In the genomic region with DNA sequence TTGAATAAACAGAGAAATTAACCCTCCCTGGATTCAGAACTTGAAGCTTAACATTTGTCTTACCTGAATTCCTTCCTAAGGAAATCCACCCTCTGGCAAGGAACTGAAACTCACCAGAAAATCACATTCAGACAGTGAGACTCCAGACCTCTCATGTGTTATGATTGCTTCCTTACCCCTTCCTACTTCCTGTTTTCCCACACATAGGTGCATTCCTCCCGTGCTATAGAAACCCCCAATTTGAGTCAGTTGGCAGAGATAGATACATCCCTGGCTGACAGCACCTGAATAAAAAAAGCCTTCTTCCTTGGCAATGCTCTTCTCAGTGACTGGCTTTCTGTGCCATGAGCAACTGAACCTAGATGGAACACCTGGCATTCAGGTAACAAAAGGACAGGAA, we compare ENCODE assay signal across 18 cellular contexts.
DNase-seq lines count a peak whose midpoint lies in the region; ATAC-seq, FAIRE-seq and TF ChIP-seq lines count a peak whose summit lies in the region.
"Had no signal": no experiment of that assay in that cellular context is flagged by ENCODE, and none has a peak within 500 bp of the region (broad histone marks: within the 10 kb centered on the region; RNA-seq: fewer than 3 reads in every experiment).

No MANE protein-coding gene starts in this region.

- intact Hi-C loops in mammary epithelial cell (cut with micrococcal nuclease) (no loop called here), MCF 10A (cut with micrococcal nuclease) (no loop called here)

- TF ChIP-seq CTCF in mammary epithelial cell (conservative IDR thresholded peaks at IDR 0.05 in 1 of 2, IDR thresholded peaks at IDR 0.05 in 1 of 2; ENCODE audit: extremely low read depth in 1 of 2, insufficient read depth in 1 of 2, low read depth in 1 of 2, low read length in 2 of 2) (no peak), MCF 10A (IDR thresholded peaks at IDR 0.05; ENCODE audit: unreplicated experiment) (no peak), bronchial epithelial cell (IDR thresholded peaks at IDR 0.05; ENCODE audit: insufficient read depth, low read length, severe bottlenecking) (no peak), endodermal cell (conservative IDR thresholded peaks at IDR 0.05) (no peak)

- CTCF ChIA-PET in mammary epithelial cell (lab: Charles Lee; ENCODE audit: low non-redundant PET): no interaction called here
- CTCF ChIA-PET in MCF 10A (lab: Yijun Ruan, JAX): interaction anchor here (0.6 to 0.8 kb wide), 2 partner anchors 18 to 77 kb away, joined by 3 to 5 read pairs; no protein-coding TSS in a partner anchor

- H3K4me1 ChIP-seq in mammary epithelial cell (ENCODE audit: insufficient read depth, low read length) (no peaks in the 10 kb centered on the region), endodermal cell (ENCODE audit: control insufficient read depth, insufficient read depth, low read length) (no peaks in the 10 kb centered on the region)
- H3K4me1 ChIP-seq: SJSA1 had no signal

- H2AFZ ChIP-seq in mammary epithelial cell (ENCODE audit: low read depth, low read length): peak overlapping the region; percentile 34

- peak; percentile 72 for ATAC-seq in HG02610 (IDR thresholded peaks at IDR 0.05; ENCODE audit: unreplicated experiment)
- ATAC-seq: HCT116, Right ventricle myocardium inferior had no signal

- H3K4me1 Mint-ChIP-seq in MCF 10A (ENCODE audit: insufficient read depth, unreplicated experiment) (no peaks in the 10 kb centered on the region), endodermal cell (no peaks in the 10 kb centered on the region)
- H3K4me1 Mint-ChIP-seq: CD4-positive, CD25-positive, alpha-beta regulatory T cell had no signal

- no peaks in the 10 kb centered on the region for H3K36me3 ChIP-seq in mammary epithelial cell (ENCODE audit: insufficient read depth, low read length)
- H3K36me3 ChIP-seq in bronchial epithelial cell (ENCODE audit: control insufficient read depth, insufficient read depth, low read length): no peaks in the 10 kb centered on the region
- no peaks in the 10 kb centered on the region for H3K36me3 ChIP-seq in endodermal cell (ENCODE audit: control insufficient read depth, insufficient read depth, low read length)
- H3K36me3 ChIP-seq: SJSA1 had no signal

- no peak overlapping the region for H3K4me3 Mint-ChIP-seq in MCF 10A (ENCODE audit: unreplicated experiment)
- H3K4me3 Mint-ChIP-seq in endodermal cell: no peak overlapping the region
- H3K4me3 Mint-ChIP-seq: CD4-positive, CD25-positive, alpha-beta regulatory T cell had no signal

- 9% methylated on average over 1 of the region's 1 CpG for WGBS in mammary epithelial cell (ENCODE audit: low coverage, missing lambda C conversion rate)
- WGBS in endodermal cell (ENCODE audit: insufficient coverage in 1 of 2, insufficient read length in 1 of 2), 2 experiments: 33 to 82% methylated on average over 1 of the region's 1 CpG

- in situ Hi-C loops in mammary epithelial cell (cut with MboI; ENCODE audit: low sequenced_read_pairs in 2 of 2): no loop called here

- DNase-seq in mammary epithelial cell (no peak), MCF 10A (ENCODE audit: unreplicated experiment) (no peak), bronchial epithelial cell (ENCODE audit: low read depth) (peak; percentile 6), HTR-8/SVneo (ENCODE audit: insufficient read length, low spot score) (no peak), endodermal cell (no peak), NOMO-1 treated with dmso at 0.1 percent for 144 hours (lab: John Stamatoyannopoulos, UW; ENCODE audit: unreplicated experiment) (no peak)
- DNase-seq: CD4-positive, CD25-positive, alpha-beta regulatory T cell; DMS79 treated with DMSO at 0.1 percent for 48 hours; NCI-H1092; NCI-H1694 treated with DMSO at 0.1 percent for 48 hours; NCI-H2081 treated with DMSO at 0.1 percent for 48 hours; NCI-H69; OCI-M1 had no signal

- FAIRE-seq in bronchial epithelial cell (lab: Jason Lieb, UNC) (no peak), HTR-8/SVneo (lab: Jason Lieb, UNC) (no peak)
- FAIRE-seq: RCC 7860 had no signal

- H3K27me3 ChIP-seq in mammary epithelial cell (ENCODE audit: insufficient read depth, low read length) (no peaks in the 10 kb centered on the region), bronchial epithelial cell (ENCODE audit: control insufficient read depth, insufficient read depth, low read length) (no peaks in the 10 kb centered on the region), endodermal cell (ENCODE audit: control insufficient read depth, insufficient read depth, low read length, poor library complexity, severe bottlenecking) (no peaks in the 10 kb centered on the region)

- no peaks in the 10 kb centered on the region for H3K79me2 ChIP-seq in mammary epithelial cell (ENCODE audit: insufficient read depth, low read length)

- H3K27ac Mint-ChIP-seq in MCF 10A (ENCODE audit: low read depth, unreplicated experiment): no peak overlapping the region
- H3K27ac Mint-ChIP-seq in endodermal cell: no peak overlapping the region
- H3K27ac Mint-ChIP-seq: CD4-positive, CD25-positive, alpha-beta regulatory T cell had no signal

- H3K9me3 Mint-ChIP-seq in MCF 10A (ENCODE audit: unreplicated experiment) (peaks cover 7% of the 10 kb centered on the region), endodermal cell (peaks cover 9% of the 10 kb centered on the region)

- BruUV-seq in mammary epithelial cell (replicated peaks; lab: Mats Ljungman, UMichigan) (no TSS peak), MCF 10A (replicated peaks; lab: Mats Ljungman, UMichigan) (no TSS peak)

- H3K27me3 Mint-ChIP-seq in MCF 10A (ENCODE audit: insufficient read depth, unreplicated experiment) (no peaks in the 10 kb centered on the region), endodermal cell (ENCODE audit: insufficient read depth) (no peaks in the 10 kb centered on the region)
- H3K27me3 Mint-ChIP-seq: CD4-positive, CD25-positive, alpha-beta regulatory T cell had no signal

- H3K4me2 ChIP-seq in mammary epithelial cell (ENCODE audit: insufficient read depth, low read depth, low read length): no peak overlapping the region

- H3K27ac ChIP-seq in mammary epithelial cell (ENCODE audit: insufficient read depth, low read depth, low read length) (no peak overlapping the region), endodermal cell (ENCODE audit: low read depth, low read length) (no peak overlapping the region)
- H3K27ac ChIP-seq: SJSA1 had no signal

- H3K36me3 Mint-ChIP-seq in MCF 10A (ENCODE audit: insufficient read depth, unreplicated experiment): no peaks in the 10 kb centered on the region
- no peaks in the 10 kb centered on the region for H3K36me3 Mint-ChIP-seq in endodermal cell (ENCODE audit: low read depth)
- H3K36me3 Mint-ChIP-seq: CD4-positive, CD25-positive, alpha-beta regulatory T cell had no signal

- H3K9me3 ChIP-seq in mammary epithelial cell (replicated peaks; ENCODE audit: insufficient read depth, low read length) (peaks cover 2% of the 10 kb centered on the region), endodermal cell (ENCODE audit: control insufficient read depth, low read length) (peaks cover 9% of the 10 kb centered on the region)

- no peaks in the 10 kb centered on the region for H4K20me1 ChIP-seq in mammary epithelial cell (ENCODE audit: insufficient read depth, low read length)

- H3K4me3 ChIP-seq in mammary epithelial cell (replicated peaks in 1 of 3; ENCODE audit: insufficient read depth in 1 of 3, low read depth in 2 of 3, low read length in 3 of 3) (no peak overlapping the region), bronchial epithelial cell (ENCODE audit: low read depth, low read length) (no peak overlapping the region), endodermal cell (ENCODE audit: low read length) (no peak overlapping the region)
- H3K4me3 ChIP-seq: SJSA1 had no signal

- H3K9ac ChIP-seq in mammary epithelial cell (ENCODE audit: insufficient read depth, low read length) (no peak overlapping the region), endodermal cell (ENCODE audit: extremely low read depth, low read length, poor library complexity, severe bottlenecking) (no peak overlapping the region)

- dilution Hi-C loops in mammary epithelial cell (cut with HindIII; ENCODE audit: low sequenced_read_pairs): no loop called here

- POLR2A ChIA-PET in MCF 10A (lab: Yijun Ruan, JAX): no interaction called here
